30 cellular contexts compared by ENCODE assay signal in genomic region chr5:109917154-109917546, GRCh38.
"Had no signal": no experiment of that assay in that cellular context is flagged by ENCODE, and none has a peak within 500 bp of the region (broad histone marks: within the 10 kb centered on the region; RNA-seq: fewer than 3 reads in every experiment).

No MANE protein-coding gene starts in this region.

- H3K9me3 ChIP-seq: breast epithelium, pancreas, prostate gland, sigmoid colon, thoracic aorta, uterus had no signal

- H3K27me3 ChIP-seq: breast epithelium, pancreas, sigmoid colon, uterus had no signal

- H3K27me3 Mint-ChIP-seq: activated CD4-positive, alpha-beta T cell treated with anti-CD3 and anti-CD28 coated beads for 36 hours; activated CD8-positive, alpha-beta memory T cell treated with anti-CD3 and anti-CD28 coated beads, Interleukin-2, amount 10 ng/mL, durations not matched to agents 7 days and 5 days; naive thymus-derived CD4-positive, alpha-beta T cell; stimulated activated naive CD8-positive, alpha-beta T cell treated with anti-CD3 and anti-CD28 coated beads, Interleukin-15, Interleukin-2, amounts not matched to agents 100 ng/mL and 50 ng/mL, for 24 hours had no signal

- H3K27ac ChIP-seq: breast epithelium, pancreas, prostate gland, sigmoid colon, thoracic aorta, uterus had no signal

- H3K4me3 Mint-ChIP-seq: activated CD4-positive, alpha-beta T cell treated with anti-CD3 and anti-CD28 coated beads for 36 hours; activated CD8-positive, alpha-beta memory T cell treated with anti-CD3 and anti-CD28 coated beads, Interleukin-2, amount 10 ng/mL, durations not matched to agents 7 days and 5 days; activated CD8-positive, alpha-beta T cell treated with anti-CD3 and anti-CD28 coated beads, Interleukin-2, amount 10 ng/mL, durations not matched to agents 7 days and 5 days; immature natural killer cell; naive thymus-derived CD4-positive, alpha-beta T cell; stimulated activated effector memory CD8-positive, alpha-beta T cell treated with anti-CD3 and anti-CD28 coated beads, Interleukin-12 subunit alpha, Interleukin-12 subunit beta, amount 100 ng/mL, for 72 hours; stimulated activated naive CD8-positive, alpha-beta T cell treated with anti-CD3 and anti-CD28 coated beads, Interleukin-15, Interleukin-2, amounts not matched to agents 100 ng/mL and 50 ng/mL, for 24 hours; type B pancreatic cell had no signal

- H3K4me3 ChIP-seq: breast epithelium, pancreas, prostate gland, sigmoid colon, thoracic aorta, uterus had no signal

- H3K36me3 ChIP-seq: breast epithelium, pancreas, prostate gland, sigmoid colon, thoracic aorta, uterus had no signal

- H3K4me1 ChIP-seq: breast epithelium, pancreas, prostate gland, uterus had no signal

- H3K27ac Mint-ChIP-seq: activated CD4-positive, alpha-beta T cell treated with anti-CD3 and anti-CD28 coated beads for 36 hours; activated CD8-positive, alpha-beta T cell treated with anti-CD3 and anti-CD28 coated beads, Interleukin-2, amount 10 ng/mL, durations not matched to agents 7 days and 5 days; activated naive CD4-positive, alpha-beta T cell treated with anti-CD3 and anti-CD28 coated beads, Interleukin-2, amount 50 U/mL, for 72 hours; immature natural killer cell; stimulated activated effector memory CD8-positive, alpha-beta T cell treated with anti-CD3 and anti-CD28 coated beads, Interleukin-12 subunit alpha, Interleukin-12 subunit beta, amount 100 ng/mL, for 72 hours; stimulated activated naive CD8-positive, alpha-beta T cell treated with anti-CD3 and anti-CD28 coated beads, Interleukin-15, Interleukin-2, amounts not matched to agents 100 ng/mL and 50 ng/mL, for 24 hours; type B pancreatic cell had no signal

- DNase-seq: activated CD4-positive, alpha-beta T cell treated with anti-CD3 and anti-CD28 coated beads for 36 hours; activated CD4-positive, CD25-positive, alpha-beta regulatory T cell; activated CD8-positive, alpha-beta memory T cell treated with anti-CD3 and anti-CD28 coated beads, Interleukin-2, amount 10 ng/mL, durations not matched to agents 7 days and 5 days; activated CD8-positive, alpha-beta T cell treated with anti-CD3 and anti-CD28 coated beads, Interleukin-2, amount 10 ng/mL, durations not matched to agents 7 days and 5 days; activated naive CD4-positive, alpha-beta T cell; activated T-cell treated with anti-CD3 and anti-CD28 coated beads, Interleukin-2, amount 50 U/mL, for 48 hours; central memory CD4-positive, alpha-beta T cell; foreskin fibroblast; head of caudate nucleus; hypothalamus; immature natural killer cell; kidney; left colon; midbrain; naive thymus-derived CD4-positive, alpha-beta T cell; nucleus accumbens; pancreas; retina; sigmoid colon; small intestine; stimulated activated CD4-positive, alpha-beta T cell treated with anti-CD3 and anti-CD28 coated beads, Interleukin-4, amount 100 ng/mL, for 24 hours; uterus had no signal

- H3K9me3 Mint-ChIP-seq: stimulated activated effector memory CD8-positive, alpha-beta T cell treated with anti-CD3 and anti-CD28 coated beads, Interleukin-12 subunit alpha, Interleukin-12 subunit beta, amount 100 ng/mL, for 72 hours; stimulated activated naive CD8-positive, alpha-beta T cell treated with anti-CD3 and anti-CD28 coated beads, Interleukin-15, Interleukin-2, amounts not matched to agents 100 ng/mL and 50 ng/mL, for 24 hours; type B pancreatic cell had no signal

- ATAC-seq: activated CD4-positive, alpha-beta T cell treated with anti-CD3 and anti-CD28 coated beads for 36 hours; activated CD8-positive, alpha-beta memory T cell treated with anti-CD3 and anti-CD28 coated beads, Interleukin-2, amount 10 ng/mL, durations not matched to agents 7 days and 5 days; activated CD8-positive, alpha-beta T cell treated with anti-CD3 and anti-CD28 coated beads, Interleukin-2, amount 10 ng/mL, durations not matched to agents 7 days and 5 days; activated naive CD4-positive, alpha-beta T cell treated with anti-CD3 and anti-CD28 coated beads, Interleukin-2, amount 50 U/mL, for 72 hours; esophagus mucosa; left colon; naive thymus-derived CD4-positive, alpha-beta T cell; pancreas; stimulated activated effector memory CD8-positive, alpha-beta T cell treated with anti-CD3 and anti-CD28 coated beads, Interleukin-12 subunit alpha, Interleukin-12 subunit beta, amount 100 ng/mL, for 72 hours had no signal

- H3K36me3 Mint-ChIP-seq: activated CD8-positive, alpha-beta memory T cell treated with anti-CD3 and anti-CD28 coated beads, Interleukin-2, amount 10 ng/mL, durations not matched to agents 7 days and 5 days; immature natural killer cell; stimulated activated effector memory CD8-positive, alpha-beta T cell treated with anti-CD3 and anti-CD28 coated beads, Interleukin-12 subunit alpha, Interleukin-12 subunit beta, amount 100 ng/mL, for 72 hours; type B pancreatic cell had no signal
